8 cellular contexts compared by ENCODE assay signal in the genomic region with DNA sequence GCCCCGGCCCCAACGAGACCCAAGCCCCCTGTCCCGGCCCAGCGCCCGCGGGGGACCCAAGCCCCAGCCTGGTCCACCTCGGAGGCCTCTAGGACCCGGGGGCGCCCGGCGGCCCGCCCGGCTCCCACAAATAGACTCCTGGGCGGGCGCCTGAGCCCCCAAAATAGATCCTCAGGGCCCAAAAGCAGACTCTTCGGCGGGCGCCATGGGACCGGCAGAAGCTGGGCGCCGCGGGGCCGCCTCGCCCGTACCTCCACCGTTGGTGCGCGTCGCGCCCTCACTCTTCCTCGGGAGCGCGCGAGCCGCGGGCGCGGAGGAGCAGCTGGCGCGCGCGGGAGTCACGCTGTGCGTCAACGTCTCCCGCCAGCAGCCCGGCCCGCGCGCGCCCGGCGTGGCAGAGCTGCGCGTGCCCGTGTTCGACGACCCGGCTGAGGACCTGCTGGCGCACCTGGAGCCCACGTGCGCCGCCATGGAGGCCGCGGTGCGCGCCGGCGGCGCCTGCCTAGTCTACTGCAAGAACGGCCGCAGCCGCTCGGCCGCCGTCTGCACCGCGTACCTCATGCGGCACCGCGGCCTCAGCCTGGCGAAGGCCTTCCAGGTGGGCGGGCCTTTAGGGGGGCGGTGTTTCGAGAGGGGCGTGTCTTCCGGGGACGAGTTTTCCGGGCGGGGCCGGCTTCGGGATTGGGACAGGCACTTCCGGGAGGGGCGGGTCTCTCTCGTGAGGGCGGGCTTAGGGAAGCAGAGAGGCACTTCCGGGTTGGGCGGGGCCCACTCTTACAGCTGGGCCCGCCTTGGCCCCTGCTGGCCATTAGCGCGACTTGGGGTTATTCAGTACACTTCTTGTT. TPM values are rescaled to one million over a fixed set of nuclear protein-coding genes. Genes with fewer than 3 reads are reported as not detected.
DNase-seq lines count a peak whose midpoint lies in the region; ATAC-seq and TF ChIP-seq lines count a peak whose summit lies in the region.

No MANE protein-coding gene starts in this region.

- ATAC-seq in HG02798 (IDR thresholded peaks at IDR 0.05; ENCODE audit: poor library complexity, unreplicated experiment) (peak; percentile 70), heart left ventricle (peak; percentile 86 to 95 (median 92)), upper lobe of right lung (peak; percentile 85)

- peak; percentile 14 to 77 for TF ChIP-seq POLR2A in heart left ventricle (IDR thresholded peaks at IDR 0.05)

- TF ChIP-seq CTCF in GM12874 (IDR thresholded peaks at IDR 0.05; ENCODE audit: insufficient read depth, low read depth, low read length) (peak; percentile 29; the same call in 1 of the 2 replicates), heart left ventricle (IDR thresholded peaks at IDR 0.05) (peak in 11 of 12 donors; percentile 11 to 52 (median 28)), upper lobe of right lung (IDR thresholded peaks at IDR 0.05) (peak; percentile 32)

- DNase-seq in NCI-H1436 (lab: John Stamatoyannopoulos, UW) (peak; percentile 97), SW480 (ENCODE audit: low spot score) (peak; percentile 95), heart left ventricle (peak; percentile 100), posterior vena cava (ENCODE audit: low spot score) (peak; percentile 100), upper lobe of right lung (peak; percentile 100)

- H3K27ac ChIP-seq in adipose tissue (ENCODE audit: low read depth, low read length) (peak overlapping the region; percentile 79), heart left ventricle (peak overlapping the region; percentile 99 to 100 (median 100)), upper lobe of right lung (peak overlapping the region; percentile 100)

- peaks cover 7 to 81% (median 45%) of the 10 kb centered on the region in 12 donors for H3K4me1 ChIP-seq in heart left ventricle
- peaks cover 70% of the 10 kb centered on the region for H3K4me1 ChIP-seq in upper lobe of right lung

- intact Hi-C loops in heart left ventricle (cut with DNase I) = loop anchor here in 3 of 10 donors (1.0 to 10.0 kb wide), 5 partner anchors 26 to 536 kb away; a partner anchor contains a TSS
- intact Hi-C loops in posterior vena cava (cut with DNase I) = loop anchor here in 1 of 2 donors (5.0 kb wide), 1 partner anchor 1848 kb away; no protein-coding TSS in a partner anchor
- intact Hi-C loops in upper lobe of right lung (cut with DNase I) = no loop called here

- WGBS in adipose tissue, 3 donors = 0% methylated on average over 89 to 101 of the region's 101 CpGs
- 0 to 1% (median 0%) methylated on average over 24 to 101 of the region's 101 CpGs for WGBS in heart left ventricle, 4 donors

- H3K4me3 ChIP-seq in heart left ventricle = peak overlapping the region; percentile 43 to 94 (median 90)
- peak overlapping the region; percentile 98 for H3K4me3 ChIP-seq in upper lobe of right lung

- H3K9me3 ChIP-seq in heart left ventricle = no peaks in the 10 kb centered on the region
- no peaks in the 10 kb centered on the region for H3K9me3 ChIP-seq in upper lobe of right lung

- H3K27me3 ChIP-seq in heart left ventricle = peaks cover 0 to 3% (median 0%) of the 10 kb centered on the region in 9 donors
- no peaks in the 10 kb centered on the region for H3K27me3 ChIP-seq in upper lobe of right lung

- H3K36me3 ChIP-seq in heart left ventricle = peaks cover 0 to 12% (median 0%) of the 10 kb centered on the region in 9 donors
- no peaks in the 10 kb centered on the region for H3K36me3 ChIP-seq in upper lobe of right lung

RNA-seq across cellular contexts. Expression of a gene that starts 0.5 kb away (rescaled TPM):
- polyA plus RNA-seq in adipose tissue (1 to 10 TPM; 3.2 to 4.6 (median 4.3) TPM), heart left ventricle (1 to 10 TPM; 3.6 to 9.3 TPM)
- total RNA-seq in heart left ventricle (10 to 100 TPM in 7 of 9 donors, 1 to 10 TPM in 2; 6.7 to 23.9 (median 15.4) TPM), posterior vena cava (1 to 10 TPM; 2.0 to 2.3 TPM), upper lobe of right lung (5.3 TPM)

RNA-seq across cellular contexts. Expression of a gene that starts 2.9 kb away (rescaled TPM):
- polyA plus RNA-seq in adipose tissue = 1 to 10 TPM; 4.6 to 6.7 (median 6.5) TPM
- total RNA-seq in heart left ventricle = 10 to 100 TPM in 1 of 9 donors, 1 to 10 TPM in 8; 3.1 to 11.7 (median 5.6) TPM
- 1 to 10 TPM; 2.4 to 4.9 TPM for polyA plus RNA-seq in heart left ventricle
- 10 to 100 TPM in 1 of 2 donors, 1 to 10 TPM in 1; 7.1 to 12.9 TPM for total RNA-seq in posterior vena cava
- total RNA-seq in upper lobe of right lung = 19.3 TPM

RNA-seq across cellular contexts. Expression of a gene that starts 7.6 kb away (rescaled TPM):
- polyA plus RNA-seq in adipose tissue (100 to 1,000 TPM in 1 of 3 donors, 10 to 100 TPM in 2; 53.8 to 107 (median 72.8) TPM), heart left ventricle (100 to 1,000 TPM in 1 of 2 donors, 10 to 100 TPM in 1; 75.9 to 206 TPM)
- total RNA-seq in heart left ventricle (100 to 1,000 TPM in 2 of 9 donors, 10 to 100 TPM in 7; 67.5 to 149 (median 91.0) TPM), posterior vena cava (10 to 100 TPM; 47.1 to 49.3 TPM), upper lobe of right lung (88.6 TPM)

RNA-seq across cellular contexts. Expression of a gene that starts 25.8 kb away (rescaled TPM):
- polyA plus RNA-seq in adipose tissue = 10 to 100 TPM; 13.4 to 25.3 (median 18.7) TPM
- total RNA-seq in heart left ventricle = 10 to 100 TPM; 14.9 to 35.6 (median 21.9) TPM
- 10 to 100 TPM; 17.4 to 39.7 TPM for polyA plus RNA-seq in heart left ventricle
- total RNA-seq in posterior vena cava = 10 to 100 TPM; 18.6 to 22.6 TPM
- 31.8 TPM for total RNA-seq in upper lobe of right lung

Comparison
In these comparisons a context has a peak if more than half of its experiments do, and no peak if none do; other contexts are left out.
1. Peak in every context shown above with its lines: DNase-seq, ATAC-seq, H3K4me3 ChIP-seq and H3K27ac ChIP-seq.